21 cellular contexts compared by ENCODE assay signal in the genomic region with DNA sequence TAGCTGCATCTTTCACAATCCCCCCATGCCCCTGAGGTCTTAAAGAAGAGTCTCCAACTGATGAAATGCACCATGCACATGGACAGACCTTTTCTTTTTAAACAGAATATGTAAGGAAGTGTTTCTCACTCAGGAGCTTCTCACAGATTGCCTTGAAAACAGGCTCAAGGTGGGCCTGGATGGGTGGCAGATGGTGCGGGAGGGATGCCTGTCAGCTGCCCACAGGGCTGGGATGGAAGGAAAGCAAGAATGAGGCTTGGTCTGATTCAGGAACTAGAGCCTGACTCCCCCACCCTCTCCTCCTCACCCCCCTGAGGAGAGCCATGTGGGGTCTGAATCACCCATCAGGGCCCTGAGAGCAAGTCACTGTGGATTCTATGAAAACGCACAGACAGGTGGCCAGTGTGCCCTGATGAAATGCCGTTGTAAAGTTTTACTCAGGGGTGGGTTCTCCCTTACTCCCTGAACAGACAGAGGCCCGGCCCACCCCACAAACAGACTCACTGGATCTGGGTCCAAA.
DNase-seq lines count a peak whose midpoint lies in the region; ATAC-seq and TF ChIP-seq lines count a peak whose summit lies in the region.
"Had no signal": no experiment of that assay in that cellular context is flagged by ENCODE, and none has a peak within 500 bp of the region (broad histone marks: within the 10 kb centered on the region; RNA-seq: fewer than 3 reads in every experiment).

No MANE protein-coding gene starts in this region.

- no peak overlapping the region for H3K27ac ChIP-seq in IMR-90 (ENCODE audit: insufficient read depth, low read length)
- H3K27ac ChIP-seq: PC-9 had no signal

- dilution Hi-C loops in IMR-90 (cut with HindIII; ENCODE audit: low sequenced_read_pairs, unreplicated experiment): no loop called here

- H3K9me1 ChIP-seq in IMR-90 (ENCODE audit: insufficient read depth, low read length): peaks cover 25% of the 10 kb centered on the region

- H3K4ac ChIP-seq in IMR-90 (ENCODE audit: low read depth, low read length): no peak overlapping the region

- no peak for TF ChIP-seq POLR2A in IMR-90 (IDR thresholded peaks at IDR 0.05; ENCODE audit: low read depth, low read length)

- TF ChIP-seq CTCF in IMR-90 (conservative IDR thresholded peaks at IDR 0.05; ENCODE audit: low read depth, low read length) (no peak), WTC11 (IDR thresholded peaks at IDR 0.05) (no peak), glutamatergic neuron (IDR thresholded peaks at IDR 0.05; ENCODE audit: partially characterized antibody, unreplicated experiment) (no peak)
- no peak for TF ChIP-seq CTCF in activated CD8-positive, alpha-beta T cell treated with anti-CD3 and anti-CD28 coated beads for 36 hours (IDR thresholded peaks at IDR 0.05)

- H3K23ac ChIP-seq in IMR-90 (ENCODE audit: low read depth, low read length): no peak overlapping the region

- H3K14ac ChIP-seq in IMR-90 (replicated peaks; ENCODE audit: low read depth, low read length): no peak overlapping the region

- H4K8ac ChIP-seq in IMR-90 (ENCODE audit: low read depth in 2 of 2, low read length in 2 of 2): no peak overlapping the region

- no peak overlapping the region for H2BK20ac ChIP-seq in IMR-90 (ENCODE audit: low read depth, low read length)

- CTCF ChIA-PET in IMR-90 (lab: Yijun Ruan, JAX) (interaction anchor here (1.0 to 1.7 kb wide), 2 partner anchors 11 to 26 kb away, joined by 3 read pairs; no protein-coding TSS in a partner anchor), WTC11 (lab: Charles Lee) (interaction anchor here (1.1 to 1.9 kb wide), 3 partner anchors 10 to 30 kb away, joined by 3 to 4 read pairs (median 4); no protein-coding TSS in a partner anchor)
- CTCF ChIA-PET in activated CD8-positive, alpha-beta T cell treated with anti-CD3 and anti-CD28 coated beads for 36 hours (lab: Charles Lee): interaction anchor here (1.5 to 1.7 kb wide), 2 partner anchors 10 to 36 kb away, joined by 5 read pairs; no protein-coding TSS in a partner anchor

- no peak overlapping the region for H3K4me3 ChIP-seq in IMR-90 (ENCODE audit: insufficient read depth, low read depth, low read length)
- H3K4me3 ChIP-seq: PC-9 had no signal

- H3K79me1 ChIP-seq in IMR-90 (ENCODE audit: low read depth in 1 of 2, low read length in 2 of 2): peaks cover 0 to 24% of the 10 kb centered on the region in 2 experiments; a peak in 3 of 4 replicates

- ATAC-seq in IMR-90 (ENCODE audit: low read depth) (no peak), WTC11 (no peak), GM18511 (IDR thresholded peaks at IDR 0.05; ENCODE audit: unreplicated experiment) (no peak), HG02642 (IDR thresholded peaks at IDR 0.05; ENCODE audit: poor library complexity, unreplicated experiment) (no peak)
- no peak for ATAC-seq in activated CD8-positive, alpha-beta T cell treated with anti-CD3 and anti-CD28 coated beads for 36 hours
- ATAC-seq: HepG2 had no signal

- WGBS in IMR-90 (ENCODE audit: extremely low coverage in 2 of 2, insufficient read length in 1 of 2), 2 experiments: 100% methylated on average over 1 of the region's 4 CpGs; no CpG with 5 or more reads in 1 of the 2 experiments

- intact Hi-C loops in IMR-90 (cut with micrococcal nuclease): no loop called here
- intact Hi-C loops in activated CD8-positive, alpha-beta T cell treated with anti-CD3 and anti-CD28 coated beads for 36 hours (cut with micrococcal nuclease): no loop called here

- no peak overlapping the region for H2AK9ac ChIP-seq in IMR-90 (replicated peaks; ENCODE audit: low read depth, low read length, poor library complexity)

- H3K4me1 Mint-ChIP-seq in WTC11 (peaks cover 17% of the 10 kb centered on the region), glutamatergic neuron (ENCODE audit: low read depth, unreplicated experiment) (peaks cover 11% of the 10 kb centered on the region)
- H3K4me1 Mint-ChIP-seq in activated CD8-positive, alpha-beta T cell treated with anti-CD3 and anti-CD28 coated beads for 36 hours (ENCODE audit: low read depth): no peaks in the 10 kb centered on the region

- peak; percentile 83 for DNase-seq in DMS 273 (lab: John Stamatoyannopoulos, UW; ENCODE audit: unreplicated experiment)
- DNase-seq in IMR-90: peak; percentile 12
- DNase-seq in WTC11 (ENCODE audit: low spot score): no peak
- DNase-seq in glutamatergic neuron: no peak
- no peak for DNase-seq in AML-193 (lab: John Stamatoyannopoulos, UW)
- DNase-seq in activated CD8-positive, alpha-beta T cell treated with anti-CD3 and anti-CD28 coated beads for 36 hours: no peak
- DNase-seq: Caco-2; CD4-positive, alpha-beta T cell; DMS53; EL; GOT3; KG1; NCI-H1048; NCI-H1436; NCI-H1930; NCI-H446 treated with DMSO at 0.1 percent for 48 hours; NCI-H748 treated with DMSO at 0.1 percent for 48 hours; PC-9 had no signal

- H3K9me3 Mint-ChIP-seq in WTC11 (no peaks in the 10 kb centered on the region), glutamatergic neuron (ENCODE audit: unreplicated experiment) (peaks cover 6% of the 10 kb centered on the region)
- no peaks in the 10 kb centered on the region for H3K9me3 Mint-ChIP-seq in activated CD8-positive, alpha-beta T cell treated with anti-CD3 and anti-CD28 coated beads for 36 hours
- H3K9me3 Mint-ChIP-seq: CD4-positive, alpha-beta T cell had no signal

- H2BK5ac ChIP-seq in IMR-90 (ENCODE audit: low read depth, low read length, poor library complexity, severe bottlenecking): no peak overlapping the region

- H4K91ac ChIP-seq in IMR-90 (ENCODE audit: insufficient read depth, low read depth, low read length): no peak overlapping the region

- H2BK120ac ChIP-seq in IMR-90 (ENCODE audit: low read depth, low read length): no peak overlapping the region

- in situ Hi-C loops in IMR-90 (cut with MboI; ENCODE audit: low sequenced_read_pairs): no loop called here

- no peak overlapping the region for H3K18ac ChIP-seq in IMR-90 (ENCODE audit: low read depth, low read length)

- peaks cover 10% of the 10 kb centered on the region for H3K4me1 ChIP-seq in IMR-90 (ENCODE audit: control insufficient read depth, insufficient read depth, low read length)
- H3K4me1 ChIP-seq: Caco-2 had no signal

- H3K27me3 ChIP-seq in IMR-90 (ENCODE audit: control insufficient read depth, insufficient read depth, low read length): no peaks in the 10 kb centered on the region

- no peaks in the 10 kb centered on the region for H3K9me3 ChIP-seq in IMR-90 (ENCODE audit: control insufficient read depth, insufficient read depth, low read length)
- H3K9me3 ChIP-seq: Caco-2 had no signal

- H2AK5ac ChIP-seq in IMR-90 (ENCODE audit: low read depth, low read length): no peak overlapping the region

- peaks cover 60% of the 10 kb centered on the region for H3K36me3 Mint-ChIP-seq in WTC11
- no peaks in the 10 kb centered on the region for H3K36me3 Mint-ChIP-seq in glutamatergic neuron (ENCODE audit: unreplicated experiment)
- no peaks in the 10 kb centered on the region for H3K36me3 Mint-ChIP-seq in activated CD8-positive, alpha-beta T cell treated with anti-CD3 and anti-CD28 coated beads for 36 hours (ENCODE audit: low read depth)

- H3K56ac ChIP-seq in IMR-90 (ENCODE audit: extremely low read depth, insufficient read depth, low read length): no peak overlapping the region

- POLR2A ChIA-PET in IMR-90 (lab: Charles Lee; ENCODE audit: unreplicated experiment) (no interaction called here), WTC11 (lab: Charles Lee) (interaction anchor here (0.6 kb wide), 1 partner anchor 10 kb away, joined by 3 read pairs; no protein-coding TSS in a partner anchor)
- POLR2A ChIA-PET in activated CD8-positive, alpha-beta T cell treated with anti-CD3 and anti-CD28 coated beads for 36 hours (lab: Charles Lee): no interaction called here

- no peaks in the 10 kb centered on the region for H3K27me3 Mint-ChIP-seq in WTC11 (ENCODE audit: low read depth)
- peaks cover 4% of the 10 kb centered on the region for H3K27me3 Mint-ChIP-seq in glutamatergic neuron (ENCODE audit: unreplicated experiment)
- peaks cover 3% of the 10 kb centered on the region for H3K27me3 Mint-ChIP-seq in activated CD8-positive, alpha-beta T cell treated with anti-CD3 and anti-CD28 coated beads for 36 hours
- H3K27me3 Mint-ChIP-seq: CD4-positive, alpha-beta T cell had no signal

- TF ChIP-seq RAD21 in IMR-90 (IDR thresholded peaks at IDR 0.05; ENCODE audit: low read length): no peak

- H2AFZ ChIP-seq in IMR-90 (replicated peaks; ENCODE audit: low read length, poor library complexity): no peak overlapping the region
- H2AFZ ChIP-seq: PC-9 had no signal

- peaks cover 13% of the 10 kb centered on the region for H4K20me1 ChIP-seq in IMR-90 (ENCODE audit: insufficient read depth, low read length)

- H3K27ac Mint-ChIP-seq in WTC11 (peak overlapping the region; percentile 74), glutamatergic neuron (ENCODE audit: unreplicated experiment) (no peak overlapping the region)
- H3K27ac Mint-ChIP-seq in activated CD8-positive, alpha-beta T cell treated with anti-CD3 and anti-CD28 coated beads for 36 hours: no peak overlapping the region
- H3K27ac Mint-ChIP-seq: CD4-positive, alpha-beta T cell had no signal

- H3K4me3 Mint-ChIP-seq in WTC11 (no peak overlapping the region), glutamatergic neuron (ENCODE audit: unreplicated experiment) (peak overlapping the region; percentile 27)
- H3K4me3 Mint-ChIP-seq in activated CD8-positive, alpha-beta T cell treated with anti-CD3 and anti-CD28 coated beads for 36 hours: no peak overlapping the region
- H3K4me3 Mint-ChIP-seq: CD4-positive, alpha-beta T cell had no signal

- H3K4me2 ChIP-seq in IMR-90 (ENCODE audit: low read depth, low read length): no peak overlapping the region
- H3K4me2 ChIP-seq: PC-9 had no signal

- H2BK15ac ChIP-seq in IMR-90 (ENCODE audit: low read depth, low read length): no peak overlapping the region

- H4K5ac ChIP-seq in IMR-90 (ENCODE audit: low read depth, low read length): no peak overlapping the region

- BruUV-seq in IMR-90 (replicated peaks; lab: Mats Ljungman, UMichigan): no TSS peak

- peaks cover 27% of the 10 kb centered on the region for H3K36me3 ChIP-seq in IMR-90 (ENCODE audit: control insufficient read depth, insufficient read depth, low read length)

- no peak overlapping the region for H3K9ac ChIP-seq in IMR-90 (ENCODE audit: low read depth, low read length)

TF ChIP-seq in IMR-90, 13 proteins besides CTCF, POLR2A, EP300 and RAD21 (continues in another document):
- TF ChIP-seq SMC3 (IDR thresholded peaks at IDR 0.05; ENCODE audit: low read depth, low read length) (no peak), BHLHE40 (IDR thresholded peaks at IDR 0.05; ENCODE audit: low read depth, low read length) (no peak), FOS (IDR thresholded peaks at IDR 0.05; ENCODE audit: low read depth, low read length) (no peak)

TF ChIP-seq in WTC11, 78 proteins besides CTCF, POLR2A, EP300 and RAD21 (continues in another document):
- no peak for TF ChIP-seq NFYB (CRISPR knock-in tag; conservative IDR thresholded peaks at IDR 0.05; ENCODE audit: low read depth)

Comparison
In these comparisons a context has a peak if more than half of its experiments do, and no peak if none do; other contexts are left out.
1. DNase-seq: peak in DMS 273 (single experiment) and IMR-90 (single experiment); none in WTC11 (single experiment), glutamatergic neuron (single experiment), AML-193 (0 of 2) and activated CD8-positive, alpha-beta T cell treated with anti-CD3 and anti-CD28 coated beads for 36 hours (single experiment).